In the genomic region with DNA sequence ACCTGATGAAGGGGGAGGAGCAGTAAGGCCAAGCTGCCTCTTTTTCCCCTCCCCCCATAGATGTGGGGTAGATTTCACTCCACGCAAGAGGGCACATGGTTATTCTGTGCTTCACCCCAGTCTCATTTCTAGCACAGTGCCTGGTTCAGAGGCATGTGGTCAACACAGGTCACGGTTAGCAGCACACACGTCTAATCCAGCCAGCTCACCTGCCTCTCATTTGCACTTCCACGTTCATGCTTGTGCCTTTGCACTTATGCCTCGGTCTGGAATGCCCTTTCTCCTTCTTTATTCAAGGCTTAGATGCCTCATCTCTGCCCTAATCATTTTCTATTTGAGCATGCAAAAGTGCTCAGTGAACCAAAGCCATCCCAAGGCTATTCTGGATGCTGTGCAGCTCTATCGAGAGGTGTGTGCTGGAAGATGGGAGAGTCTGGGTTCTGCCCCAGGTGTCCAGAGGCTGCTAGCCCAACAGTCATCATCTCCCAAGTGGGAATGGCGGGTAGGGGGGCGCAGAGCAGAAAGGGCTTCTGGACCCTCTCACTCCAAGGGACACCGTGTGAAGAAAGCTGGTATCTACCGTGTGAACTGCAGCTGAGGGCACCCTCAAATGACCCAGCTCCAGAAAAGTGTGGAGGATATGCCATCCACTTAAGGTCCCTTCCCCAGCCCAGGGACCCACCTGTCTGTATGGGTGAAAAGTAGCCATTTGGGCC, we compare ENCODE assay signal across 29 cellular contexts. TPM values are rescaled to one million over a fixed set of nuclear protein-coding genes. Genes with fewer than 3 reads are reported as not detected.
A peak's percentile ranks its signal among the peaks of the same experiment; 100 is the strongest.
DNase-seq lines count a peak whose midpoint lies in the region; ATAC-seq and TF ChIP-seq lines count a peak whose summit lies in the region.
"Had no signal": no experiment of that assay in that cellular context is flagged by ENCODE, and none has a peak within 500 bp of the region (broad histone marks: within the 10 kb centered on the region; RNA-seq: fewer than 3 reads in every experiment).

No MANE protein-coding gene starts in this region.

- no peaks in the 10 kb centered on the region for H3K4me1 Mint-ChIP-seq in effector memory CD8-positive, alpha-beta T cell (ENCODE audit: low read depth in 2 of 2)
- H3K4me1 Mint-ChIP-seq in neural progenitor cell, result peaks cover 9% of the 10 kb centered on the region
- H3K4me1 Mint-ChIP-seq: activated B cell treated with CpG ODN at 0.5 μM for 24 hours had no signal

- peaks cover 41% of the 10 kb centered on the region for H3K36me3 Mint-ChIP-seq in effector memory CD8-positive, alpha-beta T cell (ENCODE audit: insufficient read depth)
- H3K36me3 Mint-ChIP-seq in neural progenitor cell, result peaks cover 23% of the 10 kb centered on the region

- no peaks in the 10 kb centered on the region for H3K27me3 Mint-ChIP-seq in effector memory CD8-positive, alpha-beta T cell
- H3K27me3 Mint-ChIP-seq in neural progenitor cell (ENCODE audit: insufficient read depth, low read depth), result peaks cover 8% of the 10 kb centered on the region
- H3K27me3 Mint-ChIP-seq: activated B cell treated with CpG ODN at 0.5 μM for 24 hours had no signal

- H2AFZ ChIP-seq in neural progenitor cell (replicated peaks), result no peak overlapping the region
- H2AFZ ChIP-seq: GM23248 had no signal

- peak overlapping the region; percentile 29 for H3K27ac ChIP-seq in neural progenitor cell
- no peak overlapping the region for H3K27ac ChIP-seq in aorta (ENCODE audit: low read depth in 1 of 2, low read length in 2 of 2)
- H3K27ac ChIP-seq in stomach, result peak overlapping the region in 2 of 5 donors; percentile 15 to 20
- H3K27ac ChIP-seq: 22Rv1, C4-2B, foreskin keratinocyte, GM23248, Peyer's patch had no signal

- no peak for ATAC-seq in effector memory CD8-positive, alpha-beta T cell (replicated peaks)
- no peak for ATAC-seq in aorta (ENCODE audit: low FRiP score)
- no peak for ATAC-seq in HG03521 (IDR thresholded peaks at IDR 0.05; ENCODE audit: unreplicated experiment)
- ATAC-seq: activated T-cell treated with anti-CD3 and anti-CD28 coated beads, Interleukin-2, amount 50 U/mL, for 72 hours; foreskin keratinocyte had no signal

- no peak for TF ChIP-seq EP300 in stomach (IDR thresholded peaks at IDR 0.05)

- no peaks in the 10 kb centered on the region for H3K9me3 ChIP-seq in neural progenitor cell (ENCODE audit: low read depth)
- no peaks in the 10 kb centered on the region for H3K9me3 ChIP-seq in aorta (ENCODE audit: control insufficient read depth, low read length)
- no peaks in the 10 kb centered on the region for H3K9me3 ChIP-seq in stomach
- H3K9me3 ChIP-seq: esophagus muscularis mucosa, heart right ventricle, Peyer's patch had no signal

- intact Hi-C loops in aorta (cut with DNase I), result no loop called here
- intact Hi-C loops in stomach (cut with DNase I; ENCODE audit: low total_unique reads), result no loop called here

- H3K4me3 ChIP-seq in neural progenitor cell (no peak overlapping the region), aorta (ENCODE audit: low read length in 2 of 2) (no peak overlapping the region), stomach (no peak overlapping the region)
- H3K4me3 ChIP-seq: esophagus muscularis mucosa, GM23248, heart right ventricle, Peyer's patch, smooth muscle cell had no signal

- no peaks in the 10 kb centered on the region for H3K4me1 ChIP-seq in neural progenitor cell
- no peaks in the 10 kb centered on the region for H3K4me1 ChIP-seq in aorta (ENCODE audit: control insufficient read depth in 1 of 2, insufficient read depth in 2 of 2, low read length in 2 of 2)
- H3K4me1 ChIP-seq in stomach, result peaks cover 3 to 33% (median 15%) of the 10 kb centered on the region in 4 donors

- TF ChIP-seq CTCF in neural progenitor cell (IDR thresholded peaks at IDR 0.05), result no peak
- TF ChIP-seq CTCF in stomach (IDR thresholded peaks at IDR 0.05), result no peak

- WGBS in aorta, 2 donors, result 68 to 69% methylated on average over 10 of the region's 10 CpGs
- WGBS in stomach, 5 donors, result 69 to 85% (median 83%) methylated on average over 10 of the region's 10 CpGs

- no peaks in the 10 kb centered on the region for H3K27me3 ChIP-seq in neural progenitor cell
- no peaks in the 10 kb centered on the region for H3K27me3 ChIP-seq in aorta (ENCODE audit: control insufficient read depth in 1 of 2, insufficient read depth in 2 of 2, low read length in 1 of 2)
- H3K27me3 ChIP-seq in stomach, result no peaks in the 10 kb centered on the region
- H3K27me3 ChIP-seq: esophagus muscularis mucosa, foreskin keratinocyte, heart right ventricle, Peyer's patch had no signal

- H3F3A ChIP-seq in neural progenitor cell (ENCODE audit: low read depth), result peaks cover 12% of the 10 kb centered on the region

- H3K36me3 ChIP-seq in neural progenitor cell (peaks cover 7% of the 10 kb centered on the region), aorta (ENCODE audit: control insufficient read depth in 1 of 2, insufficient read depth in 2 of 2, low read length in 1 of 2) (peaks cover 6 to 15% of the 10 kb centered on the region in 2 donors), stomach (peaks cover 53 to 70% (median 65%) of the 10 kb centered on the region in 4 donors)

- no peak overlapping the region for H3K9ac ChIP-seq in neural progenitor cell
- H3K9ac ChIP-seq: GM23248 had no signal

- no peak overlapping the region for H3K4me3 Mint-ChIP-seq in effector memory CD8-positive, alpha-beta T cell
- no peak overlapping the region for H3K4me3 Mint-ChIP-seq in neural progenitor cell
- H3K4me3 Mint-ChIP-seq: activated B cell treated with CpG ODN at 0.5 μM for 24 hours; activated T-cell treated with anti-CD3 and anti-CD28 coated beads, Interleukin-2, amount 50 U/mL, for 72 hours had no signal

- H3K27ac Mint-ChIP-seq in effector memory CD8-positive, alpha-beta T cell, result peak overlapping the region; percentile 33 to 62
- H3K27ac Mint-ChIP-seq in neural progenitor cell, result peak overlapping the region; percentile 65
- H3K27ac Mint-ChIP-seq: activated B cell treated with CpG ODN at 0.5 μM for 24 hours; activated T-cell treated with anti-CD3 and anti-CD28 coated beads, Interleukin-2, amount 50 U/mL, for 72 hours had no signal

- peaks cover 10% of the 10 kb centered on the region for H4K20me1 ChIP-seq in neural progenitor cell (ENCODE audit: low read depth)

- H3K9me3 Mint-ChIP-seq in effector memory CD8-positive, alpha-beta T cell, result no peaks in the 10 kb centered on the region
- H3K9me3 Mint-ChIP-seq in neural progenitor cell, result no peaks in the 10 kb centered on the region
- H3K9me3 Mint-ChIP-seq: activated B cell treated with CpG ODN at 0.5 μM for 24 hours; activated T-cell treated with anti-CD3 and anti-CD28 coated beads, Interleukin-2, amount 50 U/mL, for 72 hours had no signal

- no peak for TF ChIP-seq POLR2A in stomach (IDR thresholded peaks at IDR 0.05)

- H3K79me2 ChIP-seq in neural progenitor cell (ENCODE audit: low read depth), result no peaks in the 10 kb centered on the region

- DNase-seq in DMS53 (lab: John Stamatoyannopoulos, UW), result peak; percentile 39
- no peak for DNase-seq in DMS53 treated with DMSO at 0.1 percent for 48 hours (lab: John Stamatoyannopoulos, UW; ENCODE audit: unreplicated experiment)
- DNase-seq in effector memory CD8-positive, alpha-beta T cell, result no peak
- no peak for DNase-seq in neural progenitor cell (ENCODE audit: low spot score)
- peak; percentile 6 to 34 for DNase-seq in aorta
- DNase-seq in NCI-H748 (lab: John Stamatoyannopoulos, UW; ENCODE audit: unreplicated experiment), result no peak
- DNase-seq in stomach, result no peak
- DNase-seq: activated B cell treated with CpG ODN at 0.5 μM for 24 hours; activated CD4-positive, alpha-beta T cell treated with anti-CD3 and anti-CD28 coated beads, Interleukin-2, amount 50 U/mL, for 4 hours; activated naive CD4-positive, alpha-beta T cell treated with anti-CD3 and anti-CD28 coated beads, Interleukin-2, amount 50 U/mL, for 16 hours; activated T-cell treated with anti-CD3 and anti-CD28 coated beads, Interleukin-2, amount 50 U/mL, for 72 hours; amniotic stem cell; Calu3; cortex of kidney; foreskin keratinocyte; GM23248; heart right ventricle; Kasumi-1; NCI-H510A; Peyer's patch; stimulated activated CD4-positive, alpha-beta T cell treated with anti-CD3 and anti-CD28 coated beads, Interleukin-2, amount 100 ng/mL, for 48 hours; substantia nigra had no signal

- no peak overlapping the region for H3K4me2 ChIP-seq in neural progenitor cell
- H3K4me2 ChIP-seq: smooth muscle cell had no signal

RNA-seq across cellular contexts. Expression of a gene that starts 2.1 kb away (rescaled TPM):
- total RNA-seq in neural progenitor cell (ENCODE audit: low replicate concordance), result not detected in 2 replicates
- under 1 TPM; 0.36 to 0.81 TPM for total RNA-seq in aorta
- polyA plus RNA-seq in aorta, result not detected
- not detected for total RNA-seq in stomach
- not detected for polyA plus RNA-seq in stomach
- total RNA-seq: activated B cell treated with CpG ODN at 0.5 μM for 24 hours; activated T-cell treated with anti-CD3 and anti-CD28 coated beads, Interleukin-2, amount 50 U/mL, for 72 hours; Calu3; esophagus muscularis mucosa; foreskin keratinocyte; GM23248; Peyer's patch; renal cortical epithelial cell; smooth muscle cell; ureter had no signal
- polyA plus RNA-seq: foreskin keratinocyte, GM23248, heart right ventricle, smooth muscle cell had no signal

Comparison
In these comparisons a context has a peak if more than half of its experiments do, and no peak if none do; other contexts are left out.
1. DNase-seq: peak in DMS53 (single experiment) and aorta (2 of 2); none in DMS53 treated with DMSO at 0.1 percent for 48 hours (single experiment), effector memory CD8-positive, alpha-beta T cell (0 of 3), neural progenitor cell (single experiment), NCI-H748 (single experiment) and stomach (single experiment).